In the genomic region with DNA sequence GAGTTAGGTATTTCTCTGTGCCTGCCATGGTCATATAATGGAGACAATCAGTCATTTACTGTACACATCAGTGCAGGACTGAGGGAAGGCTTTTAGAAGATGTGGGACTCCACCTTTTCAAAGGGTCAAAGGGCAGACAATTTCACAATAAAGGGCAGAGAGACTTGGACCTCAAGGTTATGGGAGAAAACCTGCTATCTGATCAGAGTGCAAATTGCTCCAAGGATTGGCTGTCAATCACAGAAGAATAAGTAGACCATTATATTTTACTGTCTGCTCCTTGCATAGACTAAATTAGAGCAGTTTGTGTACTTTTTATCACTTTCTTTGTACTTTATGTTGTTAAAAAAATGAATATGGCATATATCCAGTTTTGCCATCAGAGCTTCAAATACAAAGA, we compare ENCODE assay signal across 36 cellular contexts.
"Had no signal": no experiment of that assay in that cellular context is flagged by ENCODE, and none has a peak within 500 bp of the region (broad histone marks: within the 10 kb centered on the region; RNA-seq: fewer than 3 reads in every experiment).

No MANE protein-coding gene starts in this region.

- H3K27me3 ChIP-seq: adrenal gland, body of pancreas, brain microvascular endothelial cell, breast epithelium had no signal

- H3K27ac ChIP-seq: adrenal gland, body of pancreas, brain microvascular endothelial cell, breast epithelium, VCaP had no signal

- H3K4me3 ChIP-seq: adrenal gland, body of pancreas, breast epithelium had no signal

- DNase-seq: activated B cell treated with CpG ODN at 0.5 μM for 24 hours; activated CD4-positive, alpha-beta memory T cell treated with anti-CD3 and anti-CD28 coated beads for 36 hours; activated CD4-positive, alpha-beta T cell treated with anti-CD3 and anti-CD28 coated beads for 4 hours; activated CD4-positive, alpha-beta T cell treated with anti-CD3 and anti-CD28 coated beads, Interleukin-2, amount 10 ng/mL, durations not matched to agents 24 days and 14 days; activated CD4-positive, alpha-beta T cell treated with anti-CD3 and anti-CD28 coated beads, Interleukin-2, amount 50 U/mL, for 1 hour; activated CD4-positive, alpha-beta T cell treated with anti-CD3 and anti-CD28 coated beads, Interleukin-2, amount 50 U/mL, for 4 hours; activated CD4-positive, CD25-positive, alpha-beta regulatory T cell treated with anti-CD3 and anti-CD28 coated beads, Interleukin-2, amount 50 U/mL, for 72 hours; activated CD8-positive, alpha-beta memory T cell treated with anti-CD3 and anti-CD28 coated beads, Interleukin-2, amount 50 U/mL, for 4 hours; activated CD8-positive, alpha-beta T cell treated with anti-CD3 and anti-CD28 coated beads for 36 hours; activated effector memory CD4-positive, alpha-beta T cell treated with anti-CD3 and anti-CD28 coated beads, Interleukin-2, amount 50 U/mL, for 16 hours; activated gamma-delta T cell treated with Interleukin-2 at 50 U/mL for 16 hours; activated naive CD4-positive, alpha-beta T cell; activated naive CD4-positive, alpha-beta T cell treated with anti-CD3 and anti-CD28 coated beads for 36 hours; activated naive CD4-positive, alpha-beta T cell treated with anti-CD3 and anti-CD28 coated beads, Interleukin-2, amount 50 U/mL, for 16 hours; activated naive CD8-positive, alpha-beta T cell treated with anti-CD3 and anti-CD28 coated beads for 36 hours; activated T-cell treated with anti-CD3 and anti-CD28 coated beads for 4 hours; activated T-cell treated with anti-CD3 and anti-CD28 coated beads, Interleukin-2, amount 50 U/mL, for 1 hour; activated T-cell treated with anti-CD3 and anti-CD28 coated beads, Interleukin-2, amount 50 U/mL, for 4 hours; activated T-cell treated with anti-CD3 and anti-CD28 coated beads, Interleukin-2, amount 50 U/mL, for 72 hours; adrenal gland; amniotic stem cell; aorta; body of pancreas; brain microvascular endothelial cell; central memory CD4-positive, alpha-beta T cell; T-helper 2 cell; T-helper 9 cell had no signal

- H3K9me3 ChIP-seq: adrenal gland, body of pancreas, breast epithelium had no signal

- H3K9me3 Mint-ChIP-seq: activated B cell treated with CpG ODN at 0.5 μM for 24 hours; activated CD4-positive, alpha-beta memory T cell treated with anti-CD3 and anti-CD28 coated beads for 36 hours; activated CD4-positive, alpha-beta T cell treated with anti-CD3 and anti-CD28 coated beads, Interleukin-2, amount 10 ng/mL, durations not matched to agents 24 days and 14 days; activated CD8-positive, alpha-beta T cell treated with anti-CD3 and anti-CD28 coated beads for 36 hours; activated naive CD4-positive, alpha-beta T cell treated with anti-CD3 and anti-CD28 coated beads for 36 hours; activated naive CD4-positive, alpha-beta T cell treated with anti-CD3 and anti-CD28 coated beads, Interleukin-2, amount 50 U/mL, for 72 hours; activated naive CD8-positive, alpha-beta T cell treated with anti-CD3 and anti-CD28 coated beads for 36 hours; activated T-cell treated with anti-CD3 and anti-CD28 coated beads, Interleukin-2, amount 50 U/mL, for 4 hours; activated T-cell treated with anti-CD3 and anti-CD28 coated beads, Interleukin-2, amount 50 U/mL, for 72 hours; activated T-helper 1 cell treated with anti-CD3 and anti-CD28 coated beads, Interleukin-12 subunit alpha, Interleukin-12 subunit beta, Interleukin-2, Interleukin-4 antibody, amounts not matched to agents 30 ng/mL and 10 ng/mL and 1 ng/mL, durations not matched to agents 14 hours and 24 hours and 36 hours; activated T-helper 17 cell treated with anti-CD3 and anti-CD28 coated beads, Interleukin-2, amount 50 U/mL, for 72 hours; T-helper 1 cell treated with Interleukin-12 subunit alpha and Interleukin-12 subunit beta and Interleukin-4 antibody, amounts not matched to agents 30 μg/mL and 1 μg/mL, for 36 hours; T-helper 2 cell treated with Interferon-gamma antibody and Interleukin-4, amounts not matched to agents 5 μg/mL and 100 μg/mL, for 36 hours had no signal

- H3K4me1 ChIP-seq: adrenal gland, body of pancreas, breast epithelium had no signal

- H3K36me3 ChIP-seq: adrenal gland, brain microvascular endothelial cell, breast epithelium had no signal

- H3K36me3 Mint-ChIP-seq: activated CD4-positive, alpha-beta memory T cell treated with anti-CD3 and anti-CD28 coated beads for 36 hours; activated naive CD4-positive, alpha-beta T cell treated with anti-CD3 and anti-CD28 coated beads, Interleukin-2, amount 50 U/mL, for 72 hours; activated naive CD8-positive, alpha-beta T cell treated with anti-CD3 and anti-CD28 coated beads for 36 hours had no signal

- FAIRE-seq: astrocyte, TTC549 had no signal

- H3K27me3 Mint-ChIP-seq: activated B cell treated with CpG ODN at 0.5 μM for 24 hours; activated CD4-positive, alpha-beta memory T cell treated with anti-CD3 and anti-CD28 coated beads for 36 hours; activated CD8-positive, alpha-beta T cell treated with anti-CD3 and anti-CD28 coated beads for 36 hours; activated naive CD8-positive, alpha-beta T cell treated with anti-CD3 and anti-CD28 coated beads for 36 hours; activated T-helper 17 cell treated with anti-CD3 and anti-CD28 coated beads, Interleukin-2, amount 50 U/mL, for 72 hours had no signal

- H3K4me3 Mint-ChIP-seq: activated B cell treated with CpG ODN at 0.5 μM for 24 hours; activated CD4-positive, alpha-beta memory T cell treated with anti-CD3 and anti-CD28 coated beads for 36 hours; activated CD4-positive, alpha-beta T cell treated with anti-CD3 and anti-CD28 coated beads, Interleukin-2, amount 10 ng/mL, durations not matched to agents 24 days and 14 days; activated CD8-positive, alpha-beta T cell treated with anti-CD3 and anti-CD28 coated beads for 36 hours; activated naive CD4-positive, alpha-beta T cell treated with anti-CD3 and anti-CD28 coated beads for 36 hours; activated naive CD8-positive, alpha-beta T cell treated with anti-CD3 and anti-CD28 coated beads for 36 hours; activated T-cell treated with anti-CD3 and anti-CD28 coated beads, Interleukin-2, amount 50 U/mL, for 4 hours; activated T-cell treated with anti-CD3 and anti-CD28 coated beads, Interleukin-2, amount 50 U/mL, for 72 hours; activated T-helper 1 cell treated with anti-CD3 and anti-CD28 coated beads, Interleukin-12 subunit alpha, Interleukin-12 subunit beta, Interleukin-2, Interleukin-4 antibody, amounts not matched to agents 30 ng/mL and 10 ng/mL and 1 ng/mL, durations not matched to agents 14 hours and 24 hours and 36 hours; activated T-helper 17 cell treated with anti-CD3 and anti-CD28 coated beads, Interleukin-2, amount 50 U/mL, for 72 hours; T-helper 1 cell treated with Interleukin-12 subunit alpha and Interleukin-12 subunit beta and Interleukin-4 antibody, amounts not matched to agents 30 μg/mL and 1 μg/mL, for 36 hours; T-helper 2 cell treated with Interferon-gamma antibody and Interleukin-4, amounts not matched to agents 5 μg/mL and 100 μg/mL, for 36 hours had no signal

- ATAC-seq: activated CD8-positive, alpha-beta T cell treated with anti-CD3 and anti-CD28 coated beads for 36 hours; activated naive CD4-positive, alpha-beta T cell treated with anti-CD3 and anti-CD28 coated beads, Interleukin-2, amount 50 U/mL, for 72 hours; activated T-cell treated with anti-CD3 and anti-CD28 coated beads, Interleukin-2, amount 50 U/mL, for 4 hours; activated T-cell treated with anti-CD3 and anti-CD28 coated beads, Interleukin-2, amount 50 U/mL, for 72 hours; activated T-helper 17 cell treated with anti-CD3 and anti-CD28 coated beads, Interleukin-2, amount 50 U/mL, for 72 hours; body of pancreas had no signal

- H3K4me1 Mint-ChIP-seq: activated B cell treated with CpG ODN at 0.5 μM for 24 hours; activated CD4-positive, alpha-beta T cell treated with anti-CD3 and anti-CD28 coated beads, Interleukin-2, amount 10 ng/mL, durations not matched to agents 24 days and 14 days; activated naive CD8-positive, alpha-beta T cell treated with anti-CD3 and anti-CD28 coated beads for 36 hours; activated T-helper 17 cell treated with anti-CD3 and anti-CD28 coated beads, Interleukin-2, amount 50 U/mL, for 72 hours had no signal

- H3K27ac Mint-ChIP-seq: activated B cell treated with CpG ODN at 0.5 μM for 24 hours; activated CD4-positive, alpha-beta memory T cell treated with anti-CD3 and anti-CD28 coated beads for 36 hours; activated CD4-positive, alpha-beta T cell treated with anti-CD3 and anti-CD28 coated beads, Interleukin-2, amount 10 ng/mL, durations not matched to agents 24 days and 14 days; activated CD8-positive, alpha-beta T cell treated with anti-CD3 and anti-CD28 coated beads for 36 hours; activated naive CD4-positive, alpha-beta T cell treated with anti-CD3 and anti-CD28 coated beads for 36 hours; activated naive CD4-positive, alpha-beta T cell treated with anti-CD3 and anti-CD28 coated beads, Interleukin-2, amount 50 U/mL, for 72 hours; activated naive CD8-positive, alpha-beta T cell treated with anti-CD3 and anti-CD28 coated beads for 36 hours; activated T-cell treated with anti-CD3 and anti-CD28 coated beads, Interleukin-2, amount 50 U/mL, for 72 hours; activated T-helper 1 cell treated with anti-CD3 and anti-CD28 coated beads, Interleukin-12 subunit alpha, Interleukin-12 subunit beta, Interleukin-2, Interleukin-4 antibody, amounts not matched to agents 30 ng/mL and 10 ng/mL and 1 ng/mL, durations not matched to agents 14 hours and 24 hours and 36 hours; activated T-helper 17 cell treated with anti-CD3 and anti-CD28 coated beads, Interleukin-2, amount 50 U/mL, for 72 hours; T-helper 1 cell treated with Interleukin-12 subunit alpha and Interleukin-12 subunit beta and Interleukin-4 antibody, amounts not matched to agents 30 μg/mL and 1 μg/mL, for 36 hours; T-helper 2 cell treated with Interferon-gamma antibody and Interleukin-4, amounts not matched to agents 5 μg/mL and 100 μg/mL, for 36 hours had no signal
